ENCODE assay signal across 2 cellular contexts in the genomic region with DNA sequence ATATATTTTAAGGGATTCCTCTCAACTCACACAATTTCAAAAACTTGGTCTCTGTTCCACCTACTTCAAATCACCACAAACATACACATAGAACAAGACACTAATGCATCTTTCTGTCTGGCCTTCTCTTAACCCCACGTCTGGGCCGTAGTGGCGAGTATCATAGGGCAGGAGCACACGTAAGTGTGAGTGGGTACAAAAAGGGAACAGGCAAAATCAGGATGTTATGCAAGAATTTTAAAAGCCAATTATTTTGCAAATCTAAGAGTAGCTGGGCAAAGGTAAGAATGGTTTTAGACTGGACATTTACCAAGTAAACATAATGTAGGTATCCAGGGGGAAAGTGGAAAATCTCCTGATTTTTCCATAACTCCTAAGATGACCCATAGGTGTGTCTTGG.
TF ChIP-seq lines count a peak whose summit lies in the region.

No MANE protein-coding gene starts in this region.

TF ChIP-seq in liver, 16 proteins besides CTCF, POLR2A, EP300 and RAD21:
- no peak for TF ChIP-seq HNF4G (IDR thresholded peaks at IDR 0.05)
- TF ChIP-seq RXRA (IDR thresholded peaks at IDR 0.05) = peak; percentile 53 to 54
- TF ChIP-seq HNF4A (conservative IDR thresholded peaks at IDR 0.05) = peak; percentile 59 to 72
- TF ChIP-seq SP1 (IDR thresholded peaks at IDR 0.05) = peak; percentile 67

TF ChIP-seq in HepG2, 621 proteins besides CTCF, POLR2A, EP300 and RAD21:
- TF ChIP-seq ZMYM4 (CRISPR knock-in tag; IDR thresholded peaks at IDR 0.05) = no peak
- TF ChIP-seq, protein P1, sequence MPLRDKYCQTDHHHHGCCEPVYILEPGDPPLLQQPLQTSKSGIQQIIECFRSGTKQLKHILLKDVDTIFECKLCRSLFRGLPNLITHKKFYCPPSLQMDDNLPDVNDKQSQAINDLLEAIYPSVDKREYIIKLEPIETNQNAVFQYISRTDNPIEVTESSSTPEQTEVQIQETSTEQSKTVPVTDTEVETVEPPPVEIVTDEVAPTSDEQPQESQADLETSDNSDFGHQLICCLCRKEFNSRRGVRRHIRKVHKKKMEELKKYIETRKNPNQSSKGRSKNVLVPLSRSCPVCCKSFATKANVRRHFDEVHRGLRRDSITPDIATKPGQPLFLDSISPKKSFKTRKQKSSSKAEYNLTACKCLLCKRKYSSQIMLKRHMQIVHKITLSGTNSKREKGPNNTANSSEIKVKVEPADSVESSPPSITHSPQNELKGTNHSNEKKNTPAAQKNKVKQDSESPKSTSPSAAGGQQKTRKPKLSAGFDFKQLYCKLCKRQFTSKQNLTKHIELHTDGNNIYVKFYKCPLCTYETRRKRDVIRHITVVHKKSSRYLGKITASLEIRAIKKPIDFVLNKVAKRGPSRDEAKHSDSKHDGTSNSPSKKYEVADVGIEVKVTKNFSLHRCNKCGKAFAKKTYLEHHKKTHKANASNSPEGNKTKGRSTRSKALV (CRISPR knock-in tag; IDR thresholded peaks at IDR 0.05) = no peak
- TF ChIP-seq ZNF772 (CRISPR knock-in tag; IDR thresholded peaks at IDR 0.05) = no peak
- no peak for TF ChIP-seq ZNF33B (CRISPR knock-in tag; IDR thresholded peaks at IDR 0.05)
- TF ChIP-seq YY1 (IDR thresholded peaks at IDR 0.05; ENCODE audit: insufficient read depth, insufficient replicate concordance, low read depth, low read length) = no peak
- TF ChIP-seq ZNF260 (CRISPR knock-in tag; IDR thresholded peaks at IDR 0.05; ENCODE audit: borderline replicate concordance, low read depth) = no peak
- no peak for TF ChIP-seq ZNF737 (CRISPR knock-in tag; IDR thresholded peaks at IDR 0.05; ENCODE audit: borderline replicate concordance)
- TF ChIP-seq EZH2 (conservative IDR thresholded peaks at IDR 0.05; ENCODE audit: low read depth, low read length) = no peak
- TF ChIP-seq, protein P2, sequence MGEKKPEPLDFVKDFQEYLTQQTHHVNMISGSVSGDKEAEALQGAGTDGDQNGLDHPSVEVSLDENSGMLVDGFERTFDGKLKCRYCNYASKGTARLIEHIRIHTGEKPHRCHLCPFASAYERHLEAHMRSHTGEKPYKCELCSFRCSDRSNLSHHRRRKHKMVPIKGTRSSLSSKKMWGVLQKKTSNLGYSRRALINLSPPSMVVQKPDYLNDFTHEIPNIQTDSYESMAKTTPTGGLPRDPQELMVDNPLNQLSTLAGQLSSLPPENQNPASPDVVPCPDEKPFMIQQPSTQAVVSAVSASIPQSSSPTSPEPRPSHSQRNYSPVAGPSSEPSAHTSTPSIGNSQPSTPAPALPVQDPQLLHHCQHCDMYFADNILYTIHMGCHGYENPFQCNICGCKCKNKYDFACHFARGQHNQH (CRISPR knock-in tag; IDR thresholded peaks at IDR 0.05) = no peak
- no peak for TF ChIP-seq MED8 (CRISPR knock-in tag; IDR thresholded peaks at IDR 0.05; ENCODE audit: insufficient replicate concordance)
- TF ChIP-seq, protein P3, sequence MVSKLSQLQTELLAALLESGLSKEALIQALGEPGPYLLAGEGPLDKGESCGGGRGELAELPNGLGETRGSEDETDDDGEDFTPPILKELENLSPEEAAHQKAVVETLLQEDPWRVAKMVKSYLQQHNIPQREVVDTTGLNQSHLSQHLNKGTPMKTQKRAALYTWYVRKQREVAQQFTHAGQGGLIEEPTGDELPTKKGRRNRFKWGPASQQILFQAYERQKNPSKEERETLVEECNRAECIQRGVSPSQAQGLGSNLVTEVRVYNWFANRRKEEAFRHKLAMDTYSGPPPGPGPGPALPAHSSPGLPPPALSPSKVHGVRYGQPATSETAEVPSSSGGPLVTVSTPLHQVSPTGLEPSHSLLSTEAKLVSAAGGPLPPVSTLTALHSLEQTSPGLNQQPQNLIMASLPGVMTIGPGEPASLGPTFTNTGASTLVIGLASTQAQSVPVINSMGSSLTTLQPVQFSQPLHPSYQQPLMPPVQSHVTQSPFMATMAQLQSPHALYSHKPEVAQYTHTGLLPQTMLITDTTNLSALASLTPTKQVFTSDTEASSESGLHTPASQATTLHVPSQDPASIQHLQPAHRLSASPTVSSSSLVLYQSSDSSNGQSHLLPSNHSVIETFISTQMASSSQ (IDR thresholded peaks at IDR 0.05; ENCODE audit: low read depth) = no peak
- TF ChIP-seq, protein P3 (CRISPR knock-in tag; IDR thresholded peaks at IDR 0.05; ENCODE audit: borderline replicate concordance) = no peak
- TF ChIP-seq, protein P4, sequence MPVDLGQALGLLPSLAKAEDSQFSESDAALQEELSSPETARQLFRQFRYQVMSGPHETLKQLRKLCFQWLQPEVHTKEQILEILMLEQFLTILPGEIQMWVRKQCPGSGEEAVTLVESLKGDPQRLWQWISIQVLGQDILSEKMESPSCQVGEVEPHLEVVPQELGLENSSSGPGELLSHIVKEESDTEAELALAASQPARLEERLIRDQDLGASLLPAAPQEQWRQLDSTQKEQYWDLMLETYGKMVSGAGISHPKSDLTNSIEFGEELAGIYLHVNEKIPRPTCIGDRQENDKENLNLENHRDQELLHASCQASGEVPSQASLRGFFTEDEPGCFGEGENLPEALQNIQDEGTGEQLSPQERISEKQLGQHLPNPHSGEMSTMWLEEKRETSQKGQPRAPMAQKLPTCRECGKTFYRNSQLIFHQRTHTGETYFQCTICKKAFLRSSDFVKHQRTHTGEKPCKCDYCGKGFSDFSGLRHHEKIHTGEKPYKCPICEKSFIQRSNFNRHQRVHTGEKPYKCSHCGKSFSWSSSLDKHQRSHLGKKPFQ (CRISPR knock-in tag; IDR thresholded peaks at IDR 0.05; ENCODE audit: insufficient replicate concordance) = no peak
- TF ChIP-seq FOXM1 (CRISPR knock-in tag; IDR thresholded peaks at IDR 0.05) = no peak
- no peak for TF ChIP-seq ZNF496 (CRISPR knock-in tag; IDR thresholded peaks at IDR 0.05; ENCODE audit: insufficient replicate concordance)
- TF ChIP-seq ZNF329 (CRISPR knock-in tag; IDR thresholded peaks at IDR 0.05; ENCODE audit: low read depth) = no peak
